10 cellular contexts compared by ENCODE assay signal in genomic region chr1:226672217-226672838, GRCh38.
DNase-seq lines count a peak whose midpoint lies in the region; ATAC-seq and TF ChIP-seq lines count a peak whose summit lies in the region.
"Had no signal": no experiment of that assay in that cellular context is flagged by ENCODE, and none has a peak within 500 bp of the region (broad histone marks: within the 10 kb centered on the region; RNA-seq: fewer than 3 reads in every experiment).

No MANE protein-coding gene starts in this region.

- no peak for TF ChIP-seq POLR2A in prostate gland (IDR thresholded peaks at IDR 0.05)

- TF ChIP-seq CTCF in colonic mucosa (IDR thresholded peaks at IDR 0.05) (no peak), prostate gland (IDR thresholded peaks at IDR 0.05) (no peak), progenitor cell of endocrine pancreas (IDR thresholded peaks at IDR 0.05; ENCODE audit: unreplicated experiment) (no peak)

- H3K9ac ChIP-seq in colonic mucosa (ENCODE audit: low read depth in 2 of 2, low read length in 2 of 2) = peak overlapping the region in 1 of 2 donors; percentile 62

- H3K36me3 Mint-ChIP-seq in CD4-positive, CD25-positive, alpha-beta regulatory T cell = peaks cover 23% of the 10 kb centered on the region
- H3K36me3 Mint-ChIP-seq in IgD-negative memory B cell = peaks cover 5% of the 10 kb centered on the region
- peaks cover 1% of the 10 kb centered on the region for H3K36me3 Mint-ChIP-seq in progenitor cell of endocrine pancreas (ENCODE audit: insufficient read depth)

- H3K4me3 Mint-ChIP-seq in CD4-positive, CD25-positive, alpha-beta regulatory T cell = peak overlapping the region in 3 of 4 donors; percentile 23 to 61 (median 49)
- H3K4me3 Mint-ChIP-seq in IgD-negative memory B cell = peak overlapping the region in 3 of 4 donors; percentile 24 to 73 (median 42)
- no peak overlapping the region for H3K4me3 Mint-ChIP-seq in progenitor cell of endocrine pancreas (ENCODE audit: low read depth)

- H3K36me3 ChIP-seq in CD4-positive, CD25-positive, alpha-beta regulatory T cell (ENCODE audit: control insufficient read depth, insufficient read depth, low read length) = peaks cover 16% of the 10 kb centered on the region
- H3K36me3 ChIP-seq in colonic mucosa (no peaks in the 10 kb centered on the region), prostate gland (no peaks in the 10 kb centered on the region)

- WGBS in prostate gland = 69% methylated on average over 9 of the region's 9 CpGs

- H3K4me1 ChIP-seq in CD4-positive, CD25-positive, alpha-beta regulatory T cell (ENCODE audit: control insufficient read depth, insufficient read depth, low read length, poor library complexity, severe bottlenecking) = peaks cover 90% of the 10 kb centered on the region
- peaks cover 4% of the 10 kb centered on the region for H3K4me1 ChIP-seq in colonic mucosa
- H3K4me1 ChIP-seq in prostate gland (replicated peaks) = peaks cover 30% of the 10 kb centered on the region

- intact Hi-C loops in colonic mucosa (cut with DNase I) (no loop called here), prostate gland (cut with DNase I) (no loop called here)

- H3K27me3 ChIP-seq in CD4-positive, CD25-positive, alpha-beta regulatory T cell (ENCODE audit: control insufficient read depth, insufficient read depth, low read length) = no peaks in the 10 kb centered on the region
- H3K27me3 ChIP-seq in colonic mucosa (no peaks in the 10 kb centered on the region), prostate gland (replicated peaks; ENCODE audit: insufficient read depth) (no peaks in the 10 kb centered on the region)

- peak overlapping the region; percentile 91 to 99 (median 91) for H3K27ac Mint-ChIP-seq in CD4-positive, CD25-positive, alpha-beta regulatory T cell
- H3K27ac Mint-ChIP-seq in IgD-negative memory B cell (peak overlapping the region; percentile 88 to 99 (median 97)), progenitor cell of endocrine pancreas (no peak overlapping the region)

- H3K9me3 Mint-ChIP-seq in CD4-positive, CD25-positive, alpha-beta regulatory T cell = no peaks in the 10 kb centered on the region
- H3K9me3 Mint-ChIP-seq in IgD-negative memory B cell (no peaks in the 10 kb centered on the region), progenitor cell of endocrine pancreas (ENCODE audit: low read depth) (no peaks in the 10 kb centered on the region)

- peak overlapping the region; percentile 94 for H3K27ac ChIP-seq in CD4-positive, CD25-positive, alpha-beta regulatory T cell (ENCODE audit: insufficient read depth, low read length, poor library complexity, severe bottlenecking)
- H3K27ac ChIP-seq in colonic mucosa (peak overlapping the region; percentile 49), prostate gland (peak overlapping the region; percentile 95 to 97)

- H3K27me3 Mint-ChIP-seq in CD4-positive, CD25-positive, alpha-beta regulatory T cell = peaks cover 4% of the 10 kb centered on the region
- H3K27me3 Mint-ChIP-seq in IgD-negative memory B cell (no peaks in the 10 kb centered on the region), progenitor cell of endocrine pancreas (no peaks in the 10 kb centered on the region)

- no peak for DNase-seq in CD4-positive, CD25-positive, alpha-beta regulatory T cell
- DNase-seq in colonic mucosa = peak; percentile 49
- DNase-seq in prostate gland (ENCODE audit: low spot score) = peak; percentile 53
- no peak for DNase-seq in progenitor cell of endocrine pancreas (ENCODE audit: low spot score, unreplicated experiment)
- DNase-seq in NCI-H446 treated with DMSO at 0.1 percent for 48 hours (lab: John Stamatoyannopoulos, UW) = no peak
- no peak for DNase-seq in GM03348 (ENCODE audit: low spot score)
- DNase-seq: activated effector memory CD4-positive, alpha-beta T cell treated with Interleukin-2 at 50 U/mL for 16 hours; glutamatergic neuron; midbrain had no signal

- ATAC-seq in CD4-positive, CD25-positive, alpha-beta regulatory T cell (ENCODE audit: low read depth in 2 of 2) = no peak

- H3K4me3 ChIP-seq in CD4-positive, CD25-positive, alpha-beta regulatory T cell (ENCODE audit: low read depth, low read length) = peak overlapping the region; percentile 4
- H3K4me3 ChIP-seq in colonic mucosa = no peak overlapping the region
- no peak overlapping the region for H3K4me3 ChIP-seq in prostate gland

- H3K9me3 ChIP-seq in CD4-positive, CD25-positive, alpha-beta regulatory T cell (ENCODE audit: control insufficient read depth in 2 of 2, low read length in 2 of 2) = no peaks in the 10 kb centered on the region
- H3K9me3 ChIP-seq in colonic mucosa (no peaks in the 10 kb centered on the region), prostate gland (no peaks in the 10 kb centered on the region)

- peaks cover 25 to 78% (median 72%) of the 10 kb centered on the region in 4 donors for H3K4me1 Mint-ChIP-seq in CD4-positive, CD25-positive, alpha-beta regulatory T cell
- H3K4me1 Mint-ChIP-seq in IgD-negative memory B cell (peaks cover 55 to 73% (median 57%) of the 10 kb centered on the region in 3 donors), progenitor cell of endocrine pancreas (ENCODE audit: low read depth) (no peaks in the 10 kb centered on the region)

Comparison
In these comparisons a context has a peak if more than half of its experiments do, and no peak if none do; other contexts are left out.
1. DNase-seq: peak in colonic mucosa (single experiment) and prostate gland (single experiment); none in CD4-positive, CD25-positive, alpha-beta regulatory T cell (0 of 3), progenitor cell of endocrine pancreas (single experiment), NCI-H446 treated with DMSO at 0.1 percent for 48 hours (single experiment) and GM03348 (single experiment).
2. Peak in every context shown above with its lines, with median percentiles within 50 percentile points of each other: H3K27ac ChIP-seq.